In genomic region chr14:85604671-85605070, GRCh38 we compare ENCODE assay signal across 26 cellular contexts.
"Had no signal": no experiment of that assay in that cellular context is flagged by ENCODE, and none has a peak within 500 bp of the region (broad histone marks: within the 10 kb centered on the region; RNA-seq: fewer than 3 reads in every experiment).

No MANE protein-coding gene starts in this region.

- H3K27me3 Mint-ChIP-seq: activated B cell treated with CpG ODN at 0.5 μM for 24 hours; activated CD4-positive, alpha-beta T cell treated with anti-CD3 and anti-CD28 coated beads for 36 hours; activated naive CD8-positive, alpha-beta T cell; effector memory CD8-positive, alpha-beta T cell had no signal

- ATAC-seq: activated CD4-positive, alpha-beta T cell treated with anti-CD3 and anti-CD28 coated beads for 36 hours; activated T-cell treated with anti-CD3 and anti-CD28 coated beads, Interleukin-2, amount 50 U/mL, for 4 hours; effector memory CD8-positive, alpha-beta T cell; heart right ventricle; left cardiac atrium had no signal

- H3K4me3 Mint-ChIP-seq: activated B cell treated with CpG ODN at 0.5 μM for 24 hours; activated CD4-positive, alpha-beta T cell treated with anti-CD3 and anti-CD28 coated beads for 36 hours; activated naive CD8-positive, alpha-beta T cell; activated T-cell treated with anti-CD3 and anti-CD28 coated beads, Interleukin-2, amount 50 U/mL, for 4 hours; effector memory CD8-positive, alpha-beta T cell; neural crest cell had no signal

- H3K9me3 Mint-ChIP-seq: neural crest cell had no signal

- H3K36me3 ChIP-seq: adrenal gland, ascending aorta, brain microvascular endothelial cell, esophagus squamous epithelium, heart right ventricle, prostate gland, thyroid gland had no signal

- DNase-seq: activated B cell treated with CpG ODN at 0.5 μM for 24 hours; activated CD4-positive, alpha-beta T cell treated with anti-CD3 and anti-CD28 coated beads for 36 hours; activated CD4-positive, alpha-beta T cell treated with anti-CD3 and anti-CD28 coated beads, Interleukin-2, amount 50 U/mL, for 4 hours; activated CD8-positive, alpha-beta memory T cell treated with anti-CD3 and anti-CD28 coated beads for 24 hours; activated CD8-positive, alpha-beta memory T cell treated with anti-CD3 and anti-CD28 coated beads, Interleukin-2, amount 50 U/mL, for 48 hours; activated naive CD4-positive, alpha-beta T cell; activated T-cell treated with anti-CD3 and anti-CD28 coated beads, Interleukin-2, amount 50 U/mL, for 4 hours; adrenal gland; brain microvascular endothelial cell; dorsolateral prefrontal cortex; effector memory CD8-positive, alpha-beta T cell; esophagus squamous epithelium; heart right ventricle; islet precursor cell; left cardiac atrium; occipital lobe; stimulated activated CD4-positive, alpha-beta T cell treated with anti-CD3 and anti-CD28 coated beads, Interleukin-4, amount 100 ng/mL, for 24 hours; stimulated activated naive CD4-positive, alpha-beta T cell treated with Interleukin-2 at 50 U/mL for 16 hours; T-helper 9 cell; thyroid gland had no signal

- H3K27ac Mint-ChIP-seq: activated B cell treated with CpG ODN at 0.5 μM for 24 hours; activated CD4-positive, alpha-beta T cell treated with anti-CD3 and anti-CD28 coated beads for 36 hours; activated naive CD8-positive, alpha-beta T cell; activated T-helper 2 cell treated with anti-CD3 and anti-CD28 coated beads, Interferon-gamma antibody, Interleukin-2, Interleukin-4, amounts not matched to agents 10 μg/mL and 5 μg/mL and 100 μg/mL, durations not matched to agents 14 hours and 24 hours and 36 hours; effector memory CD8-positive, alpha-beta T cell had no signal

- H3K27me3 ChIP-seq: adrenal gland, ascending aorta, brain microvascular endothelial cell, dorsolateral prefrontal cortex, esophagus squamous epithelium, heart right ventricle, thyroid gland had no signal

- FAIRE-seq: colon had no signal

- H3K27ac ChIP-seq: adrenal gland, ascending aorta, brain microvascular endothelial cell, esophagus squamous epithelium, heart right ventricle, prostate gland, thyroid gland had no signal

- H3K4me1 Mint-ChIP-seq: activated B cell treated with CpG ODN at 0.5 μM for 24 hours; activated CD4-positive, alpha-beta T cell treated with anti-CD3 and anti-CD28 coated beads for 36 hours had no signal

- H3K4me3 ChIP-seq: adrenal gland, ascending aorta, dorsolateral prefrontal cortex, esophagus squamous epithelium, heart right ventricle, prostate gland, thyroid gland had no signal

- H3K36me3 Mint-ChIP-seq: activated naive CD8-positive, alpha-beta T cell had no signal

- H3K9me3 ChIP-seq: adrenal gland, ascending aorta, esophagus squamous epithelium, heart right ventricle, prostate gland, thyroid gland had no signal

- H3K4me1 ChIP-seq: ascending aorta, prostate gland, thyroid gland had no signal
